ENCODE assay signal across 6 cellular contexts in the genomic region with DNA sequence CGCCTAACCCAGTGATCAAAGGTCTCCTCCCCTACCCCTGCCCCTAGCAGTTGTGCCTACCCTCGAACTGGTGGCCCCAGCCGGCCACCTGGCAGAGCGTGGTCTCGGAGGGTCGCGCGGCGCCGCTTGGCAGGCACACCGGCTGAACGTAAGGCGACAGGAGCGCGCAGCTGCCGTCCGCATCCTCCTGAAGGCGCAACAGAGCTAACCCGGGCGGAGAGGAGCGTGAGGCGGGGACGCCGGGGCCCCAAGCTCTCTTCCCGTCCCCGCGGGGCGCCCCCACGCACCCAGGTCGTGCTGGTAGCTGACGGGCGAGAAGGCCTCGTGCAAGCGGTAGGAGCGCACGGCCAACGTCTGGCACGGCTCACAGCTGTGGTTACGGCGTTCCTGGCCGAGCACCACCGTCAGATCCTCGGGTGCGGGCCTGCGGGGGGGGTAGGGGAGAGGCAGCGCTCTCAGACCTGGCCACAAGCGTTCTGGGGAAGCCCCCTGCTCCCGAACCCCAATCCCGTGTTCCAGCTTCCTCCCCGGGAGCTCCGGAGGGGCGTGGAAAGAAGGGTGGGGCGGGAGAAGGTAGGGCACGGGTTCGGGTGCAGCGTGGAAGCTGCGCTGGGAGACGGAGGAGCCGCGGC. TPM values are rescaled to one million over a fixed set of nuclear protein-coding genes. Genes with fewer than 3 reads are reported as not detected.
DNase-seq lines count a peak whose midpoint lies in the region; TF ChIP-seq lines count a peak whose summit lies in the region.

No MANE protein-coding gene starts in this region.

- peak overlapping the region; percentile 71 for H3K4me3 Mint-ChIP-seq in mesothelial cell of epicardium

- no peaks in the 10 kb centered on the region for H3K36me3 ChIP-seq in HUES64 (ENCODE audit: insufficient read depth, low read length)

- TF ChIP-seq CTCF in mesothelial cell of epicardium (IDR thresholded peaks at IDR 0.05; ENCODE audit: unreplicated experiment) = no peak

- peak overlapping the region; percentile 48 for H3K4me3 ChIP-seq in HUES64 (ENCODE audit: low read length)

- DNase-seq in NCI-H524 (lab: John Stamatoyannopoulos, UW) = peak; percentile 25 to 38
- DNase-seq in NCI-H524 treated with DMSO at 0.1 percent for 48 hours (lab: John Stamatoyannopoulos, UW) = no peak
- peak; percentile 58 for DNase-seq in activated naive CD4-positive, alpha-beta T cell treated with Interleukin-2 at 50 U/mL for 16 hours
- peak in 1 of 2 experiments; percentile 48 for DNase-seq in mesothelial cell of epicardium (ENCODE audit: low spot score in 2 of 2, unreplicated experiment in 2 of 2)
- DNase-seq in NCI-H2029 treated with DMSO at 0.1 percent for 48 hours (lab: John Stamatoyannopoulos, UW) = no peak

- H3K27me3 ChIP-seq in HUES64 (ENCODE audit: insufficient read depth, low read length) = peaks cover 78% of the 10 kb centered on the region

- no peaks in the 10 kb centered on the region for H3K36me3 Mint-ChIP-seq in mesothelial cell of epicardium

- no peak overlapping the region; the same call in 1 of the 2 replicates for H3K9ac ChIP-seq in HUES64 (ENCODE audit: low read depth, low read length)

- H3K4me1 Mint-ChIP-seq in mesothelial cell of epicardium = peaks cover 16% of the 10 kb centered on the region

- WGBS in HUES64 = 3% methylated on average over 60 of the region's 60 CpGs

- H3K27ac ChIP-seq in HUES64 (ENCODE audit: low read depth, low read length) = no peak overlapping the region

- H3K27me3 Mint-ChIP-seq in mesothelial cell of epicardium (ENCODE audit: low read depth) = peaks cover 64% of the 10 kb centered on the region

- no peaks in the 10 kb centered on the region for H3K9me3 ChIP-seq in HUES64 (ENCODE audit: insufficient read depth, low read depth, low read length)

- no peaks in the 10 kb centered on the region for H3K9me3 Mint-ChIP-seq in mesothelial cell of epicardium

- H3K27ac Mint-ChIP-seq in mesothelial cell of epicardium = no peak overlapping the region

- no peaks in the 10 kb centered on the region for H3K4me1 ChIP-seq in HUES64 (ENCODE audit: insufficient read depth, low read length)

RNA-seq across cellular contexts. Expression of a gene that starts 2.8 kb away (rescaled TPM):
- polyA plus RNA-seq in HUES64 (2013, experiment 1 of 2) = not detected
- not detected for polyA plus RNA-seq in HUES64 (2013, experiment 2 of 2)
- not detected in 3 replicates for total RNA-seq in mesothelial cell of epicardium

RNA-seq across cellular contexts. Expression of a gene that starts 6.1 kb away (rescaled TPM):
- polyA plus RNA-seq in HUES64 (2013, experiment 1 of 2) = 0.60 TPM
- 1.4 TPM for polyA plus RNA-seq in HUES64 (2013, experiment 2 of 2)
- 2.1 to 2.7 TPM (median 2.3 TPM) in 3 replicates for total RNA-seq in mesothelial cell of epicardium

RNA-seq across cellular contexts. Expression of a gene that starts 19.1 kb away (rescaled TPM):
- not detected for polyA plus RNA-seq in HUES64 (2013, experiment 1 of 2)
- polyA plus RNA-seq in HUES64 (2013, experiment 2 of 2) = not detected
- not detected in 3 replicates for total RNA-seq in mesothelial cell of epicardium

RNA-seq across cellular contexts. Expression of a gene that starts 23.2 kb away (rescaled TPM):
- 25.2 TPM for polyA plus RNA-seq in HUES64 (2013, experiment 1 of 2)
- 29.3 TPM for polyA plus RNA-seq in HUES64 (2013, experiment 2 of 2)
- 44.9 to 48.2 TPM (median 45.3 TPM) in 3 replicates for total RNA-seq in mesothelial cell of epicardium

RNA-seq across cellular contexts. Expression of a gene that starts 43.3 kb away (rescaled TPM):
- polyA plus RNA-seq in HUES64 (2013, experiment 1 of 2) = 5.5 TPM
- polyA plus RNA-seq in HUES64 (2013, experiment 2 of 2) = 7.7 TPM
- total RNA-seq in mesothelial cell of epicardium = 5.3 to 5.9 TPM (median 5.7 TPM) in 3 replicates

Comparison
In these comparisons a context has a peak if more than half of its experiments do, and no peak if none do; other contexts are left out.
1. DNase-seq: peak in NCI-H524 (2 of 2) and activated naive CD4-positive, alpha-beta T cell treated with Interleukin-2 at 50 U/mL for 16 hours (single experiment); none in NCI-H524 treated with DMSO at 0.1 percent for 48 hours (single experiment) and NCI-H2029 treated with DMSO at 0.1 percent for 48 hours (single experiment).